Comparison of ENCODE assay signal across 19 cellular contexts in the genomic region with DNA sequence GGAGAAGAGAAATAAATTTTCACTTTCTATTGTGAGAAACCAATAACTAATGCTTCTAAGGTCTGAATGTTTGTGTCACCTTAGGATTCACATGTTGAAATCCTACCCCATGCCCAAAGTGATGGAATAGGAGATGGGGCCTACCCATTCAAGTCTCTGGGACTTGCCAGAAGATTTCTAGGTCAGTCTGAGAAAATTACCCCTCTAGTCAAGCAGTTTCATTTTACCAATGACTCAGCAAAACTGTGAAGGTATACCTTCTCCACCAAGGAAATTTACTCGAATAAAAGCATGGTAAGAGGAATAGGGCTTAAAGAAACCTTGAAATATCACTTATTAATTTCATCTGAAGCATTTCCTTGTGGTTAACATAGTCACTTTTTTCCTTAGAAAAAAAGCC. TPM values are rescaled to one million over a fixed set of nuclear protein-coding genes. Genes with fewer than 3 reads are reported as not detected.
DNase-seq lines count a peak whose midpoint lies in the region; ATAC-seq and TF ChIP-seq lines count a peak whose summit lies in the region.
"Had no signal": no experiment of that assay in that cellular context is flagged by ENCODE, and none has a peak within 500 bp of the region (broad histone marks: within the 10 kb centered on the region; RNA-seq: fewer than 3 reads in every experiment).

No MANE protein-coding gene starts in this region.

- DNase-seq in MM.1S (peak; percentile 60), iris pigment epithelial cell (ENCODE audit: low read depth) (peak; percentile 64), NCI-H524 (lab: John Stamatoyannopoulos, UW) (no peak), NCI-H774 (lab: John Stamatoyannopoulos, UW) (no peak), MCF 10A (ENCODE audit: unreplicated experiment) (no peak)
- no peak for DNase-seq in stimulated activated naive CD8-positive, alpha-beta T cell treated with anti-CD3 and anti-CD28 coated beads, Interleukin-15, Interleukin-2, amounts not matched to agents 100 U/mL and 50 U/mL, for 24 hours
- DNase-seq: BE2C, GDM1, H9, Kasumi-1, NCI-H1436, NCI-H345, nephron progenitor cell, upper lobe of left lung had no signal

- H3K27me3 ChIP-seq in MM.1S (replicated peaks; ENCODE audit: insufficient read depth, low read length): no peaks in the 10 kb centered on the region
- H3K27me3 ChIP-seq: SJSA1, upper lobe of left lung had no signal

- no peak overlapping the region; the same call in 1 of the 2 replicates for H3K4me3 ChIP-seq in MM.1S (ENCODE audit: low read length)
- H3K4me3 ChIP-seq: coronary artery, SJSA1, upper lobe of left lung had no signal

- no peaks in the 10 kb centered on the region for H3K36me3 ChIP-seq in MM.1S (replicated peaks; ENCODE audit: insufficient read depth, low read length)
- H3K36me3 ChIP-seq: BE2C, SJSA1, upper lobe of left lung had no signal

- peaks cover 9% of the 10 kb centered on the region for H3K27me3 Mint-ChIP-seq in MCF 10A (ENCODE audit: insufficient read depth, unreplicated experiment)

- POLR2A ChIA-PET in MCF 10A (lab: Yijun Ruan, JAX): no interaction called here

- BruUV-seq in MCF 10A (replicated peaks; lab: Mats Ljungman, UMichigan): no TSS peak

- peak overlapping the region; percentile 37; the same call in 1 of the 2 replicates for H2AFZ ChIP-seq in MM.1S (ENCODE audit: low read length)

- H3K4me2 ChIP-seq in MM.1S (ENCODE audit: low read depth, low read length): peak overlapping the region; percentile 53; the same call in 1 of the 2 replicates

- H3K4me1 Mint-ChIP-seq in MCF 10A (ENCODE audit: insufficient read depth, unreplicated experiment): no peaks in the 10 kb centered on the region

- no peaks in the 10 kb centered on the region for H3K36me3 Mint-ChIP-seq in MCF 10A (ENCODE audit: insufficient read depth, unreplicated experiment)

- no peak overlapping the region for H3K9ac ChIP-seq in MM.1S (ENCODE audit: low read length)

- ATAC-seq in GM18870 (IDR thresholded peaks at IDR 0.05; ENCODE audit: unreplicated experiment) (peak; percentile 84), HG02623 (IDR thresholded peaks at IDR 0.05; ENCODE audit: unreplicated experiment) (peak; percentile 58)
- ATAC-seq in stimulated activated naive CD8-positive, alpha-beta T cell treated with anti-CD3 and anti-CD28 coated beads, Interleukin-15, Interleukin-2, amounts not matched to agents 100 U/mL and 50 U/mL, for 24 hours: no peak

- H3K9me2 ChIP-seq in MM.1S (replicated peaks; ENCODE audit: insufficient read depth, low read length): no peaks in the 10 kb centered on the region

- CTCF ChIA-PET in MCF 10A (lab: Yijun Ruan, JAX): no interaction called here

- H3K9me3 ChIP-seq in MM.1S (replicated peaks; ENCODE audit: insufficient read depth, low read length): no peaks in the 10 kb centered on the region
- H3K9me3 ChIP-seq: BE2C, SJSA1, upper lobe of left lung had no signal

- H3F3A ChIP-seq in MM.1S (ENCODE audit: insufficient read depth, low read length): peaks cover 11% of the 10 kb centered on the region

- H3K9me3 Mint-ChIP-seq in MCF 10A (ENCODE audit: unreplicated experiment): peaks cover 14% of the 10 kb centered on the region

- intact Hi-C loops in MCF 10A (cut with micrococcal nuclease): no loop called here

- H3K4me1 ChIP-seq in MM.1S (ENCODE audit: low read length): peaks cover 25% of the 10 kb centered on the region
- H3K4me1 ChIP-seq: SJSA1, upper lobe of left lung had no signal

- H4K20me1 ChIP-seq in MM.1S (ENCODE audit: insufficient read depth, low read length): no peaks in the 10 kb centered on the region

- no peak overlapping the region for H3K4me3 Mint-ChIP-seq in MCF 10A (ENCODE audit: unreplicated experiment)
- H3K4me3 Mint-ChIP-seq: H9; nephron progenitor cell; stimulated activated naive CD8-positive, alpha-beta T cell treated with anti-CD3 and anti-CD28 coated beads, Interleukin-15, Interleukin-2, amounts not matched to agents 100 ng/mL and 50 ng/mL, for 24 hours had no signal

- TF ChIP-seq CTCF in MM.1S (IDR thresholded peaks at IDR 0.05; ENCODE audit: low read length) (no peak), MCF 10A (IDR thresholded peaks at IDR 0.05; ENCODE audit: unreplicated experiment) (no peak)

- no peak overlapping the region for H3K27ac ChIP-seq in MM.1S (ENCODE audit: low read length)
- H3K27ac ChIP-seq: coronary artery, SJSA1, upper lobe of left lung had no signal

- H3K79me2 ChIP-seq in MM.1S (ENCODE audit: low read length): no peaks in the 10 kb centered on the region

- no peak overlapping the region for H3K27ac Mint-ChIP-seq in MCF 10A (ENCODE audit: low read depth, unreplicated experiment)
- H3K27ac Mint-ChIP-seq: H9; nephron progenitor cell; stimulated activated naive CD8-positive, alpha-beta T cell treated with anti-CD3 and anti-CD28 coated beads, Interleukin-15, Interleukin-2, amounts not matched to agents 100 ng/mL and 50 ng/mL, for 24 hours had no signal

RNA-seq across cellular contexts. Expression of gene PAPSS1, which starts 23.5 kb away (rescaled TPM):
- total RNA-seq in MCF 10A (2022): 58.7 and 63.9 TPM in 2 replicates

Comparison
In these comparisons a context has a peak if more than half of its experiments do, and no peak if none do; other contexts are left out.
1. DNase-seq: peak in MM.1S (single experiment) and iris pigment epithelial cell (single experiment); none in NCI-H524 (0 of 2), stimulated activated naive CD8-positive, alpha-beta T cell treated with anti-CD3 and anti-CD28 coated beads, Interleukin-15, Interleukin-2, amounts not matched to agents 100 U/mL and 50 U/mL, for 24 hours (single experiment), NCI-H774 (single experiment) and MCF 10A (single experiment).